ENCODE assay signal across 9 cellular contexts in the genomic region with DNA sequence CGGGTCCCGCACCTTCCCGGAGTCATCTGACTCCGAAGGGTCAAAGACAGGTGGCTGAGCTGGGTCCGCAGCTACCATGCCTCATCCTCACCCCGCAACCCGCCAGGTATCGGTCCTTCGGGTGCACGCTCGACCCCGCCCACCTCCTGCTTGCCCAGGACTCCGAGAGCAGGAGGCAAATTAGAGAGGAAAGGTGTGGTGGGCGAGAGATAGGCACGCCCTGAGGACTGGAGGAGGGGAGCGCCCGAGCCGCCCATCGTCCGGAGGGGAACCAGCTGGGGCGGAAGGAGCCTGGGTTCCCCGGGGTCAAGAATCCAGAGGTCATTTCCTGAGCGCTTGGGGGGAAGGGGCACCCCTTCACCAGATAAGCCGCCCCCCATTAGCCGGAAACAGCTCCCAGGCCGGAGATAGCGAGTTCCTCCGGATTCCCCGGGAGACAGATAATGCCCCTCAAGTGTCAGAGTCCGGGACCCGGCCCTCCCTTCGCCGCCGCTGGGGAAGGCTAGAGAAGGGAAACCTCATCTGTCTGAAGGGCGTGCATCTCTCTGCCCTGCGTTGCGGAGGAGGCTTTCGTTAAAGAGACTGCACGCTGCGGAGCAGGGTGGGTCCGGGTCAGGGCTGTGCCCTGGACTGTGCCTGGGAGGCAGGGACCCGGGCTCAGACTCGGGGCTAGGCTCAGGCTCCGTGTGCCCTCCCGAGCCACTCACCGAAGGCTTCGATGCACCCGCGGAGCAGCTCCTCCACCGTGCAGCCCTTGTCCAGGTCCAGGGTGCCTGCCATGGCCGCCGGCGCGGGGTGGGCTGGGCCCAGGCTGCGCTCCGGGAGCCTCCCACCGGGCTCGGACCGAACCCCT. TPM values are rescaled to one million over a fixed set of nuclear protein-coding genes. Genes with fewer than 3 reads are reported as not detected.
A peak's percentile ranks its signal among the peaks of the same experiment; 100 is the strongest.
DNase-seq lines count a peak whose midpoint lies in the region; ATAC-seq and TF ChIP-seq lines count a peak whose summit lies in the region.
"Had no signal": no experiment of that assay in that cellular context is flagged by ENCODE, and none has a peak within 500 bp of the region (broad histone marks: within the 10 kb centered on the region; RNA-seq: fewer than 3 reads in every experiment).

No MANE protein-coding gene starts in this region.

- no peak overlapping the region for H3K27ac ChIP-seq in SK-N-MC

- peak; percentile 5 for ATAC-seq in esophagus mucosa
- no peak for ATAC-seq in GM19397 (IDR thresholded peaks at IDR 0.05; ENCODE audit: unreplicated experiment)
- no peak for ATAC-seq in GM21423 (IDR thresholded peaks at IDR 0.05; ENCODE audit: unreplicated experiment)
- ATAC-seq in GM21737 (IDR thresholded peaks at IDR 0.05; ENCODE audit: unreplicated experiment) = no peak

- H3K9me3 Mint-ChIP-seq in activated CD4-positive, alpha-beta T cell treated with anti-CD3 and anti-CD28 coated beads, Interleukin-2, amount 10 ng/mL, durations not matched to agents 24 days and 14 days = no peaks in the 10 kb centered on the region
- H3K9me3 Mint-ChIP-seq in neural crest cell = no peaks in the 10 kb centered on the region

- H3K4me3 ChIP-seq in SK-N-MC = peak overlapping the region; percentile 78

- peak; percentile 60 for DNase-seq in activated CD4-positive, alpha-beta T cell treated with anti-CD3 and anti-CD28 coated beads, Interleukin-2, amount 10 ng/mL, durations not matched to agents 24 days and 14 days
- no peak for DNase-seq in activated CD4-positive, alpha-beta T cell treated with anti-CD3 and anti-CD28 coated beads for 1 hour
- DNase-seq in SK-N-MC (ENCODE audit: low read depth, low spot score) = no peak
- DNase-seq in neural crest cell (ENCODE audit: low read depth, low spot score) = no peak

- H3K4me1 Mint-ChIP-seq in activated CD4-positive, alpha-beta T cell treated with anti-CD3 and anti-CD28 coated beads, Interleukin-2, amount 10 ng/mL, durations not matched to agents 24 days and 14 days = peaks cover 30% of the 10 kb centered on the region
- peaks cover 16% of the 10 kb centered on the region for H3K4me1 Mint-ChIP-seq in neural crest cell

- intact Hi-C loops in activated CD4-positive, alpha-beta T cell treated with anti-CD3 and anti-CD28 coated beads, Interleukin-2, amount 10 ng/mL, durations not matched to agents 24 days and 14 days (cut with micrococcal nuclease) = loop anchor here (2.0 kb wide), 1 partner anchor 36 kb away; the partner anchor contains the start of gene SF1

- no peaks in the 10 kb centered on the region for H3K27me3 Mint-ChIP-seq in activated CD4-positive, alpha-beta T cell treated with anti-CD3 and anti-CD28 coated beads, Interleukin-2, amount 10 ng/mL, durations not matched to agents 24 days and 14 days
- H3K27me3 Mint-ChIP-seq in neural crest cell (ENCODE audit: low read depth) = peaks cover 65% of the 10 kb centered on the region

- H3K9ac ChIP-seq in SK-N-MC (ENCODE audit: insufficient read length) = no peak overlapping the region

- H3K27ac Mint-ChIP-seq in activated CD4-positive, alpha-beta T cell treated with anti-CD3 and anti-CD28 coated beads, Interleukin-2, amount 10 ng/mL, durations not matched to agents 24 days and 14 days = peak overlapping the region; percentile 29
- H3K27ac Mint-ChIP-seq in neural crest cell (ENCODE audit: unreplicated experiment) = no peak overlapping the region

- peak overlapping the region; percentile 72 for H3K4me3 Mint-ChIP-seq in activated CD4-positive, alpha-beta T cell treated with anti-CD3 and anti-CD28 coated beads, Interleukin-2, amount 10 ng/mL, durations not matched to agents 24 days and 14 days
- peak overlapping the region; percentile 79 for H3K4me3 Mint-ChIP-seq in neural crest cell

- H3K36me3 Mint-ChIP-seq in activated CD4-positive, alpha-beta T cell treated with anti-CD3 and anti-CD28 coated beads, Interleukin-2, amount 10 ng/mL, durations not matched to agents 24 days and 14 days (ENCODE audit: low read depth) = peaks cover 18% of the 10 kb centered on the region
- no peaks in the 10 kb centered on the region for H3K36me3 Mint-ChIP-seq in neural crest cell (ENCODE audit: low read depth)

- no peaks in the 10 kb centered on the region for H3K9me3 ChIP-seq in SK-N-MC (ENCODE audit: low read depth, low read length)

- H3K36me3 ChIP-seq in SK-N-MC (ENCODE audit: insufficient read depth, low read length) = no peaks in the 10 kb centered on the region

- TF ChIP-seq CTCF in neural crest cell (conservative IDR thresholded peaks at IDR 0.05) = no peak

RNA-seq across cellular contexts. Expression of gene RASGRP2, which starts 1.6 kb away (rescaled TPM):
- total RNA-seq in activated CD4-positive, alpha-beta T cell treated with anti-CD3 and anti-CD28 coated beads, Interleukin-2, amount 10 ng/mL, durations not matched to agents 24 days and 14 days = 13.4 and 14.5 TPM in 2 replicates
- total RNA-seq in esophagus mucosa (1.1 TPM), neural crest cell (0.93 and 1.5 TPM in 2 replicates)

RNA-seq across cellular contexts. Expression of gene PYGM, which starts 17.5 kb away (rescaled TPM):
- 2.4 and 3.1 TPM in 2 replicates for total RNA-seq in activated CD4-positive, alpha-beta T cell treated with anti-CD3 and anti-CD28 coated beads, Interleukin-2, amount 10 ng/mL, durations not matched to agents 24 days and 14 days
- total RNA-seq in esophagus mucosa (0.44 TPM), neural crest cell (1.2 TPM in 2 replicates)

RNA-seq across cellular contexts. Expression of gene NRXN2, which starts 19.3 kb away (rescaled TPM):
- 0.61 TPM in 1 of 2 replicates, not detected in the other for total RNA-seq in activated CD4-positive, alpha-beta T cell treated with anti-CD3 and anti-CD28 coated beads, Interleukin-2, amount 10 ng/mL, durations not matched to agents 24 days and 14 days
- 0.12 TPM for total RNA-seq in esophagus mucosa
- total RNA-seq in neural crest cell = 8.5 and 10.0 TPM in 2 replicates
- total RNA-seq: dermis microvascular lymphatic vessel endothelial cell had no signal

RNA-seq across cellular contexts. Expression of gene SF1, which starts 36.0 kb away (rescaled TPM):
- 522 and 525 TPM in 2 replicates for total RNA-seq in activated CD4-positive, alpha-beta T cell treated with anti-CD3 and anti-CD28 coated beads, Interleukin-2, amount 10 ng/mL, durations not matched to agents 24 days and 14 days
- total RNA-seq in esophagus mucosa (129 TPM), neural crest cell (578 and 592 TPM in 2 replicates)
